8 cellular contexts compared by ENCODE assay signal in genomic region chr6:2245103-2245953, GRCh38. TPM values are rescaled to one million over a fixed set of nuclear protein-coding genes. Genes with fewer than 3 reads are reported as not detected.
A peak's percentile ranks its signal among the peaks of the same experiment; 100 is the strongest.
DNase-seq lines count a peak whose midpoint lies in the region; ATAC-seq and TF ChIP-seq lines count a peak whose summit lies in the region.

Gene GMDS, minus strand, starts transcription at chr6:2245605.

- CTCF ChIA-PET in PC-3 (lab: Charles Lee), result interaction anchor here (1.1 kb wide), 1 partner anchor 36 kb away, joined by 4 read pairs; no protein-coding TSS in a partner anchor

- peak; percentile 90 for ATAC-seq in GM21423 (IDR thresholded peaks at IDR 0.05; ENCODE audit: unreplicated experiment)
- ATAC-seq in PC-3, result peak; percentile 92

- POLR2A ChIA-PET in PC-3 (lab: Charles Lee; ENCODE audit: unreplicated experiment), result interaction anchor here (0.6 to 0.9 kb wide), 2 partner anchors 48 to 646 kb away, joined by 3 read pairs; no protein-coding TSS in a partner anchor

- peak within 1 kb of the TSS; percentile 79 for H3K9ac ChIP-seq in HUES6 (ENCODE audit: low read length)
- H3K9ac ChIP-seq in PC-3 (ENCODE audit: low read length), result peak within 1 kb of the TSS; percentile 89
- H3K9ac ChIP-seq in mucosa of stomach (ENCODE audit: low read length), result peak within 1 kb of the TSS; percentile 98

- peaks cover 28% of the 10 kb centered on the region for H3K4me1 ChIP-seq in HUES6 (ENCODE audit: control insufficient read depth, insufficient read depth, low read length)
- peaks cover 29% of the 10 kb centered on the region for H3K4me1 ChIP-seq in PC-3 (ENCODE audit: insufficient read depth, low read length)
- H3K4me1 ChIP-seq in mucosa of stomach (ENCODE audit: control insufficient read depth, insufficient read depth, low read length), result peaks cover 43% of the 10 kb centered on the region

- H3K4me3 ChIP-seq in HUES6 (ENCODE audit: low read depth, low read length), result peak within 1 kb of the TSS; percentile 96
- peak within 1 kb of the TSS; percentile 94 for H3K4me3 ChIP-seq in PC-3 (ENCODE audit: low read length)
- peak within 1 kb of the TSS; percentile 90 for H3K4me3 ChIP-seq in mucosa of stomach (ENCODE audit: low read length)

- peaks cover 49% of the 10 kb centered on the region for H3K79me2 ChIP-seq in PC-3 (ENCODE audit: low read length)

- peak; percentile 96 for DNase-seq in DMS 273 (lab: John Stamatoyannopoulos, UW; ENCODE audit: unreplicated experiment)
- peak; percentile 94 for DNase-seq in PC-3
- peak; percentile 86 for DNase-seq in activated T-cell treated with anti-CD3 and anti-CD28 coated beads, Interleukin-2, amount 50 U/mL, for 1 hour
- DNase-seq in erythroblast (lab: John Stamatoyannopoulos, UW), result peak; percentile 93 to 96
- DNase-seq in stimulated activated CD8-positive, alpha-beta memory T cell treated with anti-CD3 and anti-CD28 coated beads, Interleukin-4, amount 100 ng/mL, for 48 hours, result peak; percentile 84

- H3F3A ChIP-seq in PC-3 (ENCODE audit: low read length, unreplicated experiment), result peaks cover 3% of the 10 kb centered on the region

- H3K36me3 ChIP-seq in HUES6 (ENCODE audit: control insufficient read depth, insufficient read depth, low read length) (no peaks in the 10 kb centered on the region), PC-3 (ENCODE audit: low read depth, low read length) (no peaks in the 10 kb centered on the region), mucosa of stomach (ENCODE audit: control insufficient read depth, insufficient read depth, low read length) (no peaks in the 10 kb centered on the region)

- TF ChIP-seq POLR2A in erythroblast (IDR thresholded peaks at IDR 0.05; ENCODE audit: low read length), result peak; percentile 83

- TF ChIP-seq CTCF in PC-3 (conservative IDR thresholded peaks at IDR 0.05; ENCODE audit: low read depth, low read length), result no peak

- peaks cover 10% of the 10 kb centered on the region; the same call in 1 of the 2 replicates for H3K27me3 ChIP-seq in HUES6 (ENCODE audit: control insufficient read depth, insufficient read depth, low read length)
- no peaks in the 10 kb centered on the region for H3K27me3 ChIP-seq in PC-3 (ENCODE audit: low read length)
- H3K27me3 ChIP-seq in mucosa of stomach (ENCODE audit: control insufficient read depth, insufficient read depth, low read length), result no peaks in the 10 kb centered on the region

- no peaks in the 10 kb centered on the region for H3K9me2 ChIP-seq in PC-3 (replicated peaks; ENCODE audit: low read length)

- BruUV-seq in PC-3 (replicated peaks; lab: Mats Ljungman, UMichigan), result no TSS peak

- no peaks in the 10 kb centered on the region for H3K9me3 ChIP-seq in HUES6 (ENCODE audit: control insufficient read depth, insufficient read depth, low read depth, low read length)
- no peaks in the 10 kb centered on the region for H3K9me3 ChIP-seq in PC-3 (ENCODE audit: low read length)
- no peaks in the 10 kb centered on the region for H3K9me3 ChIP-seq in mucosa of stomach (ENCODE audit: control insufficient read depth, low read length)

- H3K27ac ChIP-seq in HUES6 (ENCODE audit: low read depth, low read length) (peak within 1 kb of the TSS; percentile 15; the same call in 1 of the 2 replicates), PC-3 (ENCODE audit: low read length) (peak within 1 kb of the TSS; percentile 92)

- intact Hi-C loops in PC-3 (cut with micrococcal nuclease), result loop anchor here (5.0 kb wide), 1 partner anchor 38 kb away; no protein-coding TSS in a partner anchor

- peak within 1 kb of the TSS; percentile 72 for H2AFZ ChIP-seq in PC-3 (ENCODE audit: low read length)

- H4K20me1 ChIP-seq in PC-3 (ENCODE audit: low read length), result peaks cover 26% of the 10 kb centered on the region

- peak within 1 kb of the TSS; percentile 95 for H3K4me2 ChIP-seq in PC-3 (ENCODE audit: low read length)

RNA-seq across cellular contexts. Expression of gene GMDS, which starts in this region (rescaled TPM):
- 18.3 and 21.0 TPM in 2 replicates for total RNA-seq in PC-3 (2014; rRNA removed)

Comparison
In these comparisons a context has a peak if more than half of its experiments do, and no peak if none do; other contexts are left out.
1. Peak in every context shown above with its lines: DNase-seq, ATAC-seq, H3K4me3 ChIP-seq and H3K27ac ChIP-seq.